35 cellular contexts compared by ENCODE assay signal in genomic region chr1:180195401-180195800, GRCh38. TPM values are rescaled to one million over a fixed set of nuclear protein-coding genes. Genes with fewer than 3 reads are reported as not detected.
"Had no signal": no experiment of that assay in that cellular context is flagged by ENCODE, and none has a peak within 500 bp of the region (broad histone marks: within the 10 kb centered on the region; RNA-seq: fewer than 3 reads in every experiment).

No MANE protein-coding gene starts in this region.

- DNase-seq: activated CD4-positive, alpha-beta memory T cell treated with anti-CD3 and anti-CD28 coated beads for 36 hours; activated CD4-positive, alpha-beta T cell treated with anti-CD3 and anti-CD28 coated beads for 36 hours; activated CD4-positive, alpha-beta T cell treated with anti-CD3 and anti-CD28 coated beads, Interleukin-2, amount 10 ng/mL, durations not matched to agents 24 days and 14 days; activated CD4-positive, CD25-positive, alpha-beta regulatory T cell; activated CD4-positive, CD25-positive, alpha-beta regulatory T cell treated with anti-CD3 and anti-CD28 coated beads, Interleukin-2, amount 50 U/mL, for 72 hours; activated CD8-positive, alpha-beta memory T cell treated with anti-CD3 and anti-CD28 coated beads, Interleukin-2, amount 10 ng/mL, durations not matched to agents 7 days and 5 days; activated CD8-positive, alpha-beta memory T cell treated with anti-CD3 and anti-CD28 coated beads, Interleukin-2, amount 50 U/mL, for 4 hours; activated CD8-positive, alpha-beta T cell treated with anti-CD3 and anti-CD28 coated beads, Interleukin-2, amount 10 ng/mL, durations not matched to agents 7 days and 5 days; activated effector memory CD4-positive, alpha-beta T cell treated with anti-CD3 and anti-CD28 coated beads, Interleukin-2, amount 50 U/mL, for 16 hours; activated naive CD4-positive, alpha-beta T cell treated with anti-CD3 and anti-CD28 coated beads for 36 hours; activated naive CD8-positive, alpha-beta T cell treated with anti-CD3 and anti-CD28 coated beads for 36 hours; activated naive CD8-positive, alpha-beta T cell treated with anti-CD3 and anti-CD28 coated beads, Interleukin-2, amount 50 U/mL, for 24 hours; activated T-cell treated with anti-CD3 and anti-CD28 coated beads, Interleukin-2, amount 50 U/mL, for 1 hour; activated T-cell treated with anti-CD3 and anti-CD28 coated beads, Interleukin-2, amount 50 U/mL, for 48 hours; adrenal gland; aorta; body of pancreas; caudate nucleus; dorsolateral prefrontal cortex; effector memory CD8-positive, alpha-beta T cell; esophagus squamous epithelium; foreskin melanocyte; head of caudate nucleus; T-helper 1 cell; T-helper 2 cell had no signal

- ATAC-seq: activated CD4-positive, alpha-beta T cell treated with anti-CD3 and anti-CD28 coated beads for 36 hours; activated CD8-positive, alpha-beta memory T cell treated with anti-CD3 and anti-CD28 coated beads, Interleukin-2, amount 10 ng/mL, durations not matched to agents 7 days and 5 days; activated CD8-positive, alpha-beta T cell treated with anti-CD3 and anti-CD28 coated beads, Interleukin-2, amount 10 ng/mL, durations not matched to agents 7 days and 5 days; activated naive CD8-positive, alpha-beta T cell treated with anti-CD3 and anti-CD28 coated beads, Interleukin-2, amount 50 U/mL, for 24 hours; body of pancreas; effector memory CD8-positive, alpha-beta T cell; gastroesophageal sphincter had no signal

- H3K27ac Mint-ChIP-seq: activated CD4-positive, alpha-beta memory T cell treated with anti-CD3 and anti-CD28 coated beads for 36 hours; activated CD4-positive, alpha-beta T cell treated with anti-CD3 and anti-CD28 coated beads for 36 hours; activated CD4-positive, alpha-beta T cell treated with anti-CD3 and anti-CD28 coated beads, Interleukin-2, amount 10 ng/mL, durations not matched to agents 24 days and 14 days; activated CD8-positive, alpha-beta memory T cell treated with anti-CD3 and anti-CD28 coated beads, Interleukin-2, amount 10 ng/mL, durations not matched to agents 7 days and 5 days; activated CD8-positive, alpha-beta T cell treated with anti-CD3 and anti-CD28 coated beads, Interleukin-2, amount 10 ng/mL, durations not matched to agents 7 days and 5 days; activated naive CD4-positive, alpha-beta T cell treated with anti-CD3 and anti-CD28 coated beads for 36 hours; activated naive CD4-positive, alpha-beta T cell treated with anti-CD3 and anti-CD28 coated beads, Interleukin-2, amount 50 U/mL, for 24 hours; activated naive CD8-positive, alpha-beta T cell treated with anti-CD3 and anti-CD28 coated beads for 36 hours; activated naive CD8-positive, alpha-beta T cell treated with anti-CD3 and anti-CD28 coated beads, Interleukin-2, amount 50 U/mL, for 24 hours; activated T-helper 1 cell treated with anti-CD3 and anti-CD28 coated beads, Interleukin-12 subunit alpha, Interleukin-12 subunit beta, Interleukin-2, Interleukin-4 antibody, amounts not matched to agents 30 ng/mL and 10 ng/mL and 1 ng/mL, durations not matched to agents 14 hours and 24 hours and 36 hours; activated T-helper 2 cell treated with anti-CD3 and anti-CD28 coated beads, Interferon-gamma antibody, Interleukin-2, Interleukin-4, amounts not matched to agents 10 μg/mL and 5 μg/mL and 100 μg/mL, durations not matched to agents 14 hours and 24 hours and 36 hours; dendritic cell treated with granulocyte-macrophage colony-stimulating factor and Interleukin-4, amounts not matched to agents 40 ng/mL and 50 ng/mL, for 4 days had no signal

- H3K36me3 Mint-ChIP-seq: activated CD8-positive, alpha-beta memory T cell treated with anti-CD3 and anti-CD28 coated beads, Interleukin-2, amount 10 ng/mL, durations not matched to agents 7 days and 5 days had no signal

- H3K4me1 Mint-ChIP-seq: activated CD4-positive, alpha-beta T cell treated with anti-CD3 and anti-CD28 coated beads for 36 hours; activated naive CD4-positive, alpha-beta T cell treated with anti-CD3 and anti-CD28 coated beads, Interleukin-2, amount 50 U/mL, for 24 hours; activated naive CD8-positive, alpha-beta T cell treated with anti-CD3 and anti-CD28 coated beads for 36 hours had no signal

- H3K27ac ChIP-seq: adrenal gland, body of pancreas, coronary artery, dorsolateral prefrontal cortex, epithelial cell of prostate, esophagus squamous epithelium, gastroesophageal sphincter had no signal

- H3K4me1 ChIP-seq: body of pancreas, gastroesophageal sphincter had no signal

- H3K27me3 ChIP-seq: adrenal gland, body of pancreas, dorsolateral prefrontal cortex, esophagus squamous epithelium, gastroesophageal sphincter had no signal

- H3K27me3 Mint-ChIP-seq: activated CD4-positive, alpha-beta memory T cell treated with anti-CD3 and anti-CD28 coated beads for 36 hours; activated CD4-positive, alpha-beta T cell treated with anti-CD3 and anti-CD28 coated beads for 36 hours; activated CD4-positive, alpha-beta T cell treated with anti-CD3 and anti-CD28 coated beads, Interleukin-2, amount 10 ng/mL, durations not matched to agents 24 days and 14 days; activated CD8-positive, alpha-beta memory T cell treated with anti-CD3 and anti-CD28 coated beads, Interleukin-2, amount 10 ng/mL, durations not matched to agents 7 days and 5 days; activated naive CD4-positive, alpha-beta T cell treated with anti-CD3 and anti-CD28 coated beads, Interleukin-2, amount 50 U/mL, for 24 hours; activated naive CD8-positive, alpha-beta T cell treated with anti-CD3 and anti-CD28 coated beads for 36 hours; activated naive CD8-positive, alpha-beta T cell treated with anti-CD3 and anti-CD28 coated beads, Interleukin-2, amount 50 U/mL, for 24 hours; dendritic cell treated with granulocyte-macrophage colony-stimulating factor and Interleukin-4, amounts not matched to agents 40 ng/mL and 50 ng/mL, for 4 days; effector memory CD8-positive, alpha-beta T cell had no signal

- H3K9me3 ChIP-seq: adrenal gland, body of pancreas, esophagus squamous epithelium, gastroesophageal sphincter had no signal

- H3K9me3 Mint-ChIP-seq: activated CD4-positive, alpha-beta memory T cell treated with anti-CD3 and anti-CD28 coated beads for 36 hours; activated CD4-positive, alpha-beta T cell treated with anti-CD3 and anti-CD28 coated beads, Interleukin-2, amount 10 ng/mL, durations not matched to agents 24 days and 14 days; activated naive CD4-positive, alpha-beta T cell treated with anti-CD3 and anti-CD28 coated beads for 36 hours; activated naive CD4-positive, alpha-beta T cell treated with anti-CD3 and anti-CD28 coated beads, Interleukin-2, amount 50 U/mL, for 24 hours; activated naive CD8-positive, alpha-beta T cell treated with anti-CD3 and anti-CD28 coated beads for 36 hours; activated naive CD8-positive, alpha-beta T cell treated with anti-CD3 and anti-CD28 coated beads, Interleukin-2, amount 50 U/mL, for 24 hours; activated T-helper 1 cell treated with anti-CD3 and anti-CD28 coated beads, Interleukin-12 subunit alpha, Interleukin-12 subunit beta, Interleukin-2, Interleukin-4 antibody, amounts not matched to agents 30 ng/mL and 10 ng/mL and 1 ng/mL, durations not matched to agents 14 hours and 24 hours and 36 hours; activated T-helper 2 cell treated with anti-CD3 and anti-CD28 coated beads, Interferon-gamma antibody, Interleukin-2, Interleukin-4, amounts not matched to agents 10 μg/mL and 5 μg/mL and 100 μg/mL, durations not matched to agents 14 hours and 24 hours and 36 hours; dendritic cell treated with granulocyte-macrophage colony-stimulating factor and Interleukin-4, amounts not matched to agents 40 ng/mL and 50 ng/mL, for 4 days; effector memory CD8-positive, alpha-beta T cell had no signal

- H3K4me3 Mint-ChIP-seq: activated CD4-positive, alpha-beta memory T cell treated with anti-CD3 and anti-CD28 coated beads for 36 hours; activated CD4-positive, alpha-beta T cell treated with anti-CD3 and anti-CD28 coated beads for 36 hours; activated CD4-positive, alpha-beta T cell treated with anti-CD3 and anti-CD28 coated beads, Interleukin-2, amount 10 ng/mL, durations not matched to agents 24 days and 14 days; activated CD8-positive, alpha-beta memory T cell treated with anti-CD3 and anti-CD28 coated beads, Interleukin-2, amount 10 ng/mL, durations not matched to agents 7 days and 5 days; activated CD8-positive, alpha-beta T cell treated with anti-CD3 and anti-CD28 coated beads, Interleukin-2, amount 10 ng/mL, durations not matched to agents 7 days and 5 days; activated naive CD4-positive, alpha-beta T cell treated with anti-CD3 and anti-CD28 coated beads for 36 hours; activated naive CD4-positive, alpha-beta T cell treated with anti-CD3 and anti-CD28 coated beads, Interleukin-2, amount 50 U/mL, for 24 hours; activated naive CD8-positive, alpha-beta T cell treated with anti-CD3 and anti-CD28 coated beads for 36 hours; activated naive CD8-positive, alpha-beta T cell treated with anti-CD3 and anti-CD28 coated beads, Interleukin-2, amount 50 U/mL, for 24 hours; activated T-helper 1 cell treated with anti-CD3 and anti-CD28 coated beads, Interleukin-12 subunit alpha, Interleukin-12 subunit beta, Interleukin-2, Interleukin-4 antibody, amounts not matched to agents 30 ng/mL and 10 ng/mL and 1 ng/mL, durations not matched to agents 14 hours and 24 hours and 36 hours; dendritic cell treated with granulocyte-macrophage colony-stimulating factor and Interleukin-4, amounts not matched to agents 40 ng/mL and 50 ng/mL, for 4 days; effector memory CD8-positive, alpha-beta T cell had no signal

- H3K4me3 ChIP-seq: adrenal gland, body of pancreas, coronary artery, dorsolateral prefrontal cortex, esophagus squamous epithelium, gastroesophageal sphincter had no signal

RNA-seq across cellular contexts. Expression of gene LHX4, which starts 34.7 kb away (rescaled TPM):
- total RNA-seq: activated CD4-positive, alpha-beta memory T cell treated with anti-CD3 and anti-CD28 coated beads for 36 hours; activated CD4-positive, alpha-beta T cell treated with anti-CD3 and anti-CD28 coated beads for 36 hours; activated CD4-positive, alpha-beta T cell treated with anti-CD3 and anti-CD28 coated beads, Interleukin-2, amount 10 ng/mL, durations not matched to agents 24 days and 14 days; activated CD8-positive, alpha-beta memory T cell treated with anti-CD3 and anti-CD28 coated beads for 36 hours; activated CD8-positive, alpha-beta memory T cell treated with anti-CD3 and anti-CD28 coated beads, Interleukin-2, amount 10 ng/mL, durations not matched to agents 7 days and 5 days; activated CD8-positive, alpha-beta T cell treated with anti-CD3 and anti-CD28 coated beads, Interleukin-2, amount 10 ng/mL, durations not matched to agents 7 days and 5 days; activated naive CD4-positive, alpha-beta T cell treated with anti-CD3 and anti-CD28 coated beads for 36 hours; activated naive CD8-positive, alpha-beta T cell treated with anti-CD3 and anti-CD28 coated beads for 36 hours; activated T-helper 1 cell treated with anti-CD3 and anti-CD28 coated beads, Interleukin-12 subunit alpha, Interleukin-12 subunit beta, Interleukin-2, Interleukin-4 antibody, amounts not matched to agents 30 ng/mL and 10 ng/mL and 1 ng/mL, durations not matched to agents 14 hours and 24 hours and 36 hours; activated T-helper 2 cell treated with anti-CD3 and anti-CD28 coated beads, Interferon-gamma antibody, Interleukin-2, Interleukin-4, amounts not matched to agents 10 μg/mL and 5 μg/mL and 100 μg/mL, durations not matched to agents 14 hours and 24 hours and 36 hours; adrenal gland; aorta; body of pancreas; endothelial cell of umbilical vein; gastroesophageal sphincter; glomerular endothelial cell had no signal
